In genomic region chr2:159124441-159124911, GRCh38 we compare ENCODE assay signal across 9 cellular contexts.
DNase-seq lines count a peak whose midpoint lies in the region; ATAC-seq and TF ChIP-seq lines count a peak whose summit lies in the region.
"Had no signal": no experiment of that assay in that cellular context is flagged by ENCODE, and none has a peak within 500 bp of the region (broad histone marks: within the 10 kb centered on the region; RNA-seq: fewer than 3 reads in every experiment).

No MANE protein-coding gene starts in this region.

- no peaks in the 10 kb centered on the region for H3K27me3 ChIP-seq in thymus (ENCODE audit: control insufficient read depth, insufficient read depth)

- no peaks in the 10 kb centered on the region for H3K9me3 ChIP-seq in thymus (ENCODE audit: control insufficient read depth)

- 29% methylated on average over 5 of the region's 5 CpGs for WGBS in thymus

- H3K36me3 ChIP-seq in thymus (ENCODE audit: control insufficient read depth, insufficient read depth): no peaks in the 10 kb centered on the region

- no peak overlapping the region for H3K4me3 ChIP-seq in astrocyte of the cerebellum (ENCODE audit: low read depth, low read length)
- no peak overlapping the region for H3K4me3 ChIP-seq in thymus (ENCODE audit: low read length)

- peak; percentile 56 for DNase-seq in DMS53 treated with DMSO at 0.1 percent for 48 hours (lab: John Stamatoyannopoulos, UW; ENCODE audit: unreplicated experiment)
- peak; percentile 57 for DNase-seq in NCI-H82 (lab: John Stamatoyannopoulos, UW)
- DNase-seq in astrocyte of the cerebellum (ENCODE audit: low read depth): peak; percentile 78
- DNase-seq in left lobe of liver (ENCODE audit: low spot score): no peak
- DNase-seq in GOT3 (lab: John Stamatoyannopoulos, UW): no peak
- no peak for DNase-seq in DMS79 treated with DMSO at 0.1 percent for 48 hours (lab: John Stamatoyannopoulos, UW)

- ATAC-seq in left lobe of liver (peak; percentile 43), GM18873 (IDR thresholded peaks at IDR 0.05; ENCODE audit: low FRiP score, unreplicated experiment) (no peak)

- H3K27ac ChIP-seq in thymus (ENCODE audit: low read depth): peak overlapping the region; percentile 90
- H3K27ac ChIP-seq: KMS-11 had no signal

- no peak for TF ChIP-seq CTCF in astrocyte of the cerebellum (IDR thresholded peaks at IDR 0.05; ENCODE audit: low read depth, low read length, missing control alignments)

- peaks cover 31% of the 10 kb centered on the region for H3K4me1 ChIP-seq in thymus (ENCODE audit: control insufficient read depth, insufficient read depth, low read length)

- in situ Hi-C loops in astrocyte of the cerebellum (cut with HindIII; ENCODE audit: low sequenced_read_pairs): no loop called here

Comparison
In these comparisons a context has a peak if more than half of its experiments do, and no peak if none do; other contexts are left out.
1. DNase-seq: peak in DMS53 treated with DMSO at 0.1 percent for 48 hours (single experiment), NCI-H82 (single experiment) and astrocyte of the cerebellum (single experiment); none in left lobe of liver (single experiment), GOT3 (single experiment) and DMS79 treated with DMSO at 0.1 percent for 48 hours (single experiment).